ENCODE assay signal across 9 cellular contexts in genomic region chr19:751501-752341, GRCh38. TPM values are rescaled to one million over a fixed set of nuclear protein-coding genes. Genes with fewer than 3 reads are reported as not detected.
DNase-seq lines count a peak whose midpoint lies in the region; TF ChIP-seq lines count a peak whose summit lies in the region.
"Had no signal": no experiment of that assay in that cellular context is flagged by ENCODE, and none has a peak within 500 bp of the region (broad histone marks: within the 10 kb centered on the region; RNA-seq: fewer than 3 reads in every experiment).

No MANE protein-coding gene starts in this region.

- WGBS in endodermal cell (ENCODE audit: insufficient coverage in 1 of 2, insufficient read length in 1 of 2), 2 experiments, result 84 to 85% methylated on average over 8 to 30 of the region's 30 CpGs

- H3K27ac Mint-ChIP-seq in endodermal cell, result no peak overlapping the region
- H3K27ac Mint-ChIP-seq in activated CD4-positive, alpha-beta memory T cell treated with anti-CD3 and anti-CD28 coated beads for 36 hours, result no peak overlapping the region
- H3K27ac Mint-ChIP-seq: activated CD4-positive, alpha-beta T cell treated with anti-CD3 and anti-CD28 coated beads for 36 hours had no signal

- H3K4me3 ChIP-seq in endodermal cell (ENCODE audit: low read length), result no peak overlapping the region

- no peak for TF ChIP-seq CTCF in endodermal cell (conservative IDR thresholded peaks at IDR 0.05)

- in situ Hi-C loops in Caki2 (cut with HindIII; ENCODE audit: low pct_unique_long_range_greater_than_20kb, low sequenced_read_pairs), result no loop called here

- no peak overlapping the region for H3K4me3 Mint-ChIP-seq in endodermal cell
- H3K4me3 Mint-ChIP-seq in activated CD4-positive, alpha-beta memory T cell treated with anti-CD3 and anti-CD28 coated beads for 36 hours, result no peak overlapping the region
- H3K4me3 Mint-ChIP-seq: activated CD4-positive, alpha-beta T cell treated with anti-CD3 and anti-CD28 coated beads for 36 hours had no signal

- H3K36me3 Mint-ChIP-seq in endodermal cell (ENCODE audit: low read depth), result no peaks in the 10 kb centered on the region
- H3K36me3 Mint-ChIP-seq in activated CD4-positive, alpha-beta memory T cell treated with anti-CD3 and anti-CD28 coated beads for 36 hours, result no peaks in the 10 kb centered on the region

- H3K9me3 Mint-ChIP-seq in endodermal cell, result peaks cover 10% of the 10 kb centered on the region
- H3K9me3 Mint-ChIP-seq in activated CD4-positive, alpha-beta memory T cell treated with anti-CD3 and anti-CD28 coated beads for 36 hours, result no peaks in the 10 kb centered on the region

- H3K4me1 Mint-ChIP-seq in endodermal cell, result no peaks in the 10 kb centered on the region
- no peaks in the 10 kb centered on the region for H3K4me1 Mint-ChIP-seq in activated CD4-positive, alpha-beta memory T cell treated with anti-CD3 and anti-CD28 coated beads for 36 hours (ENCODE audit: low read depth)

- POLR2A ChIA-PET in activated CD4-positive, alpha-beta memory T cell treated with anti-CD3 and anti-CD28 coated beads for 36 hours (lab: Charles Lee), result no interaction called here

- H3K27ac ChIP-seq in endodermal cell (ENCODE audit: low read depth, low read length), result no peak overlapping the region

- no peaks in the 10 kb centered on the region for H3K27me3 Mint-ChIP-seq in endodermal cell (ENCODE audit: insufficient read depth)
- H3K27me3 Mint-ChIP-seq in activated CD4-positive, alpha-beta memory T cell treated with anti-CD3 and anti-CD28 coated beads for 36 hours, result no peaks in the 10 kb centered on the region
- H3K27me3 Mint-ChIP-seq: activated CD4-positive, alpha-beta T cell treated with anti-CD3 and anti-CD28 coated beads for 36 hours had no signal

- H3K27me3 ChIP-seq in endodermal cell (ENCODE audit: control insufficient read depth, insufficient read depth, low read length, poor library complexity, severe bottlenecking), result no peaks in the 10 kb centered on the region

- H3K36me3 ChIP-seq in endodermal cell (ENCODE audit: control insufficient read depth, insufficient read depth, low read length), result no peaks in the 10 kb centered on the region

- no peaks in the 10 kb centered on the region for H3K4me1 ChIP-seq in endodermal cell (ENCODE audit: control insufficient read depth, insufficient read depth, low read length)

- intact Hi-C loops in activated CD4-positive, alpha-beta memory T cell treated with anti-CD3 and anti-CD28 coated beads for 36 hours (cut with micrococcal nuclease), result no loop called here

- CTCF ChIA-PET in activated CD4-positive, alpha-beta memory T cell treated with anti-CD3 and anti-CD28 coated beads for 36 hours (lab: Charles Lee), result no interaction called here

- H3K9ac ChIP-seq in endodermal cell (ENCODE audit: extremely low read depth, low read length, poor library complexity, severe bottlenecking), result no peak overlapping the region

- DNase-seq in Caki2 (ENCODE audit: low read depth) (peak; percentile 69), NCI-H69 (lab: John Stamatoyannopoulos, UW) (peak; percentile 38), endodermal cell (peak; percentile 69), myocyte (ENCODE audit: low read depth) (peak; percentile 89), medulla oblongata (ENCODE audit: extremely low spot score) (no peak), GM19238 (ENCODE audit: insufficient read length, low spot score) (no peak)
- no peak for DNase-seq in stimulated activated CD4-positive, alpha-beta T cell treated with anti-CD3 and anti-CD28 coated beads, Interleukin-4, amount 100 ng/mL, for 24 hours
- no peak for DNase-seq in activated CD4-positive, alpha-beta memory T cell treated with anti-CD3 and anti-CD28 coated beads for 36 hours
- DNase-seq: activated CD4-positive, alpha-beta T cell treated with anti-CD3 and anti-CD28 coated beads for 36 hours had no signal

- H3K9me3 ChIP-seq in endodermal cell (ENCODE audit: control insufficient read depth, low read length), result no peaks in the 10 kb centered on the region

RNA-seq across cellular contexts. Expression of gene MISP, which starts 0.8 kb away (rescaled TPM):
- 3.9 and 9.6 TPM in 2 replicates for total RNA-seq in Caki2 (2014; rRNA removed; shearing (Covaris generic); ENCODE audit: low replicate concordance)
- total RNA-seq in endodermal cell (under 1 TPM in 1 of 2 donors, not detected in 1; 0.11 TPM), myocyte (2.3 and 2.9 TPM in 2 replicates)
- 0.18 TPM for polyA plus RNA-seq in endodermal cell (2013, experiment 1 of 2)
- polyA plus RNA-seq in endodermal cell (2013, experiment 2 of 2), result 0.21 TPM
- 3.3 TPM for polyA plus RNA-seq in myocyte (2012)
- total RNA-seq in activated CD4-positive, alpha-beta memory T cell treated with anti-CD3 and anti-CD28 coated beads for 36 hours, result not detected

RNA-seq across cellular contexts. Expression of gene PALM, which starts 43.0 kb away (rescaled TPM):
- 14.1 and 20.5 TPM in 2 replicates for total RNA-seq in Caki2 (2014; rRNA removed; shearing (Covaris generic); ENCODE audit: low replicate concordance)
- total RNA-seq in endodermal cell, result 10 to 100 TPM; 32.9 to 40.8 TPM
- 101 TPM for polyA plus RNA-seq in endodermal cell (2013, experiment 1 of 2)
- 88.7 TPM for polyA plus RNA-seq in endodermal cell (2013, experiment 2 of 2)
- total RNA-seq in myocyte, result 4.8 and 7.8 TPM in 2 replicates
- 90.6 TPM for polyA plus RNA-seq in myocyte (2012)
- under 1 TPM in 1 of 2 experiments, not detected in 1; 0.17 TPM for total RNA-seq in activated CD4-positive, alpha-beta memory T cell treated with anti-CD3 and anti-CD28 coated beads for 36 hours

RNA-seq across cellular contexts. Expression of gene PTBP1, which starts 45.5 kb away (rescaled TPM):
- 136 and 182 TPM in 2 replicates for total RNA-seq in Caki2 (2014; rRNA removed; shearing (Covaris generic); ENCODE audit: low replicate concordance)
- total RNA-seq in endodermal cell (100 to 1,000 TPM; 647 to 694 TPM), myocyte (89.0 and 105 TPM in 2 replicates)
- 360 TPM for polyA plus RNA-seq in endodermal cell (2013, experiment 1 of 2)
- 328 TPM for polyA plus RNA-seq in endodermal cell (2013, experiment 2 of 2)
- 354 TPM for polyA plus RNA-seq in myocyte (2012)
- total RNA-seq in activated CD4-positive, alpha-beta memory T cell treated with anti-CD3 and anti-CD28 coated beads for 36 hours, result 100 to 1,000 TPM; 464 to 465 TPM

RNA-seq across cellular contexts. Expression of gene PRSS57, which starts 56.5 kb away (rescaled TPM):
- 2.0 TPM in 1 of 2 replicates, not detected in the other for total RNA-seq in Caki2 (2014; rRNA removed; shearing (Covaris generic); ENCODE audit: low replicate concordance)
- total RNA-seq in endodermal cell (not detected), myocyte (not detected in 2 replicates)
- not detected for polyA plus RNA-seq in endodermal cell (2013, experiment 1 of 2)
- polyA plus RNA-seq in endodermal cell (2013, experiment 2 of 2), result not detected
- polyA plus RNA-seq in myocyte (2012), result not detected
- not detected for total RNA-seq in activated CD4-positive, alpha-beta memory T cell treated with anti-CD3 and anti-CD28 coated beads for 36 hours
- total RNA-seq: activated CD4-positive, alpha-beta T cell treated with anti-CD3 and anti-CD28 coated beads for 36 hours had no signal

Comparison
In these comparisons a context has a peak if more than half of its experiments do, and no peak if none do; other contexts are left out.
1. DNase-seq: peak in Caki2 (single experiment), NCI-H69 (single experiment), endodermal cell (single experiment) and myocyte (single experiment); none in medulla oblongata (single experiment), GM19238 (single experiment), stimulated activated CD4-positive, alpha-beta T cell treated with anti-CD3 and anti-CD28 coated beads, Interleukin-4, amount 100 ng/mL, for 24 hours (single experiment) and activated CD4-positive, alpha-beta memory T cell treated with anti-CD3 and anti-CD28 coated beads for 36 hours (single experiment).